ENCODE assay signal across 6 cellular contexts in genomic region chr15:40333922-40334492, GRCh38. TPM values are rescaled to one million over a fixed set of nuclear protein-coding genes. Genes with fewer than 3 reads are reported as not detected.
DNase-seq lines count a peak whose midpoint lies in the region; ATAC-seq and TF ChIP-seq lines count a peak whose summit lies in the region.

No MANE protein-coding gene starts in this region.

- no peaks in the 10 kb centered on the region for H3K27me3 ChIP-seq in H9 (ENCODE audit: insufficient read depth, low read length)

- H3K4me2 ChIP-seq in H9 (ENCODE audit: insufficient read depth, insufficient read length, low read length): no peak overlapping the region

- no peak overlapping the region for H3K27ac ChIP-seq in H9 (ENCODE audit: insufficient read length, low read depth, low read length)

- H3K36me3 Mint-ChIP-seq in activated CD8-positive, alpha-beta T cell treated with anti-CD3 and anti-CD28 coated beads, Interleukin-2, amount 10 ng/mL, durations not matched to agents 7 days and 5 days (ENCODE audit: low read depth): no peaks in the 10 kb centered on the region
- peaks cover 3 to 13% (median 7%) of the 10 kb centered on the region in 3 experiments; a peak in 6 of 7 replicates for H3K36me3 Mint-ChIP-seq in H9 (ENCODE audit: insufficient read depth in 1 of 3, low read depth in 3 of 3)

- H3K23me2 ChIP-seq in H9 (ENCODE audit: insufficient read length, low read depth, low read length, poor library complexity, severe bottlenecking): no peaks in the 10 kb centered on the region

- H3K4me3 Mint-ChIP-seq in activated CD8-positive, alpha-beta T cell treated with anti-CD3 and anti-CD28 coated beads, Interleukin-2, amount 10 ng/mL, durations not matched to agents 7 days and 5 days: no peak overlapping the region
- no peak overlapping the region for H3K4me3 Mint-ChIP-seq in H9

- H3K14ac ChIP-seq in H9 (ENCODE audit: insufficient read depth, low read length): no peak overlapping the region; the same call in 1 of the 2 replicates

- CTCF ChIA-PET in activated CD8-positive, alpha-beta T cell treated with anti-CD3 and anti-CD28 coated beads, Interleukin-2, amount 10 ng/mL, durations not matched to agents 7 days and 5 days (lab: Charles Lee): interaction anchor here (1.0 to 9.3 kb wide), 7 partner anchors 9 to 59 kb away, joined by 3 to 326 read pairs (median 6); partner anchors contain the start of genes DISP2, INAFM2 and PLCB2

- H3K4ac ChIP-seq in H9 (ENCODE audit: low read depth, low read length): no peak overlapping the region

- H3K79me2 ChIP-seq in H9 (ENCODE audit: insufficient read depth, low read length): no peaks in the 10 kb centered on the region

- no peaks in the 10 kb centered on the region for H3K4me1 ChIP-seq in H9 (ENCODE audit: insufficient read depth, low read length)

- H4K91ac ChIP-seq in H9 (ENCODE audit: insufficient read length, low read depth, low read length): no peak overlapping the region

- H3K27ac Mint-ChIP-seq in activated CD8-positive, alpha-beta T cell treated with anti-CD3 and anti-CD28 coated beads, Interleukin-2, amount 10 ng/mL, durations not matched to agents 7 days and 5 days: peak overlapping the region; percentile 71
- H3K27ac Mint-ChIP-seq in H9: no peak overlapping the region

- no peak overlapping the region for H2BK5ac ChIP-seq in H9 (ENCODE audit: insufficient read length, low read length)

- no peak overlapping the region for H2AFZ ChIP-seq in H9 (ENCODE audit: low read length)

- POLR2A ChIA-PET in activated CD8-positive, alpha-beta T cell treated with anti-CD3 and anti-CD28 coated beads, Interleukin-2, amount 10 ng/mL, durations not matched to agents 7 days and 5 days (lab: Charles Lee): interaction anchor here (0.6 to 3.8 kb wide), 2 partner anchors 27 to 717 kb away, joined by 4 to 13 read pairs; partner anchors contain the start of gene PLCB2

- no peaks in the 10 kb centered on the region for H3K27me3 Mint-ChIP-seq in activated CD8-positive, alpha-beta T cell treated with anti-CD3 and anti-CD28 coated beads, Interleukin-2, amount 10 ng/mL, durations not matched to agents 7 days and 5 days (ENCODE audit: low read depth)
- H3K27me3 Mint-ChIP-seq in H9 (ENCODE audit: low read depth): peaks cover 11% of the 10 kb centered on the region

- H3K79me1 ChIP-seq in H9 (ENCODE audit: insufficient read depth, low read depth, low read length, poor library complexity, severe bottlenecking): no peaks in the 10 kb centered on the region

- H3T11ph ChIP-seq in H9 (ENCODE audit: low read length): no peak overlapping the region

- no peak overlapping the region for H2AK5ac ChIP-seq in H9 (ENCODE audit: insufficient read length, low read length)

- no peak overlapping the region for H2BK20ac ChIP-seq in H9 (ENCODE audit: low read depth, low read length, poor library complexity, severe bottlenecking)

- H2BK120ac ChIP-seq in H9 (ENCODE audit: low read depth, low read length, poor library complexity, severe bottlenecking): no peak overlapping the region

- H3K4me1 Mint-ChIP-seq in activated CD8-positive, alpha-beta T cell treated with anti-CD3 and anti-CD28 coated beads, Interleukin-2, amount 10 ng/mL, durations not matched to agents 7 days and 5 days (ENCODE audit: low read depth): peaks cover 33% of the 10 kb centered on the region
- H3K4me1 Mint-ChIP-seq in H9: peaks cover 27 to 41% of the 10 kb centered on the region in 2 experiments

- H3K56ac ChIP-seq in H9 (ENCODE audit: insufficient read length, low read depth, low read length): no peak overlapping the region

- H4K5ac ChIP-seq in H9 (ENCODE audit: insufficient read length, low read depth, low read length): no peak overlapping the region

- WGBS in H9 (ENCODE audit: extremely low coverage, insufficient read length, low lambda C conversion rate): no CpG with 5 or more reads among the region's 12 CpGs

- no peaks in the 10 kb centered on the region for H3K9me3 ChIP-seq in H9 (ENCODE audit: control insufficient read depth, low read depth, low read length)

- no peaks in the 10 kb centered on the region for H4K20me1 ChIP-seq in H9 (ENCODE audit: control insufficient read depth, insufficient read depth, insufficient read length)

- H3K23ac ChIP-seq in H9 (ENCODE audit: insufficient read length, low read depth, low read length): no peak overlapping the region

- H3K18ac ChIP-seq in H9 (ENCODE audit: insufficient read length, low read depth, low read length): no peak overlapping the region

- no peak overlapping the region for H4K8ac ChIP-seq in H9 (replicated peaks; ENCODE audit: insufficient read length, low read depth, low read length)

- no peak overlapping the region for H2BK15ac ChIP-seq in H9 (ENCODE audit: low read depth, low read length)

- no peak overlapping the region for H2BK12ac ChIP-seq in H9 (ENCODE audit: insufficient read length, low read depth, low read length)

- no peaks in the 10 kb centered on the region for H3K9me3 Mint-ChIP-seq in activated CD8-positive, alpha-beta T cell treated with anti-CD3 and anti-CD28 coated beads, Interleukin-2, amount 10 ng/mL, durations not matched to agents 7 days and 5 days (ENCODE audit: insufficient read depth)
- peaks cover 0 to 4% of the 10 kb centered on the region in 2 experiments; a peak in 1 of 5 replicates for H3K9me3 Mint-ChIP-seq in H9

- DNase-seq in H4 (ENCODE audit: low spot score) (peak; percentile 44), left lobe of liver (ENCODE audit: low spot score) (no peak), ACHN (no peak), H9 (no peak)
- peak; percentile 35 for DNase-seq in activated CD8-positive, alpha-beta T cell treated with anti-CD3 and anti-CD28 coated beads, Interleukin-2, amount 10 ng/mL, durations not matched to agents 7 days and 5 days
- DNase-seq in activated effector memory CD4-positive, alpha-beta T cell treated with Interleukin-2 at 50 U/mL for 16 hours: no peak

- in situ Hi-C loops in ACHN (cut with HindIII; ENCODE audit: low pct_ligation_motif_present, low pct_unique_long_range_greater_than_20kb, low sequenced_read_pairs): no loop called here

- TF ChIP-seq CTCF in H9 (conservative IDR thresholded peaks at IDR 0.05): no peak

- no peak overlapping the region for H3K9ac ChIP-seq in H9 (ENCODE audit: extremely low read depth, insufficient read length, low read length)

- peak; percentile 32 for ATAC-seq in activated CD8-positive, alpha-beta T cell treated with anti-CD3 and anti-CD28 coated beads, Interleukin-2, amount 10 ng/mL, durations not matched to agents 7 days and 5 days
- ATAC-seq in left lobe of liver: peak; percentile 55

RNA-seq across cellular contexts. Expression of gene CCDC9B, which starts 6.7 kb away (rescaled TPM):
- 1.3 and 4.6 TPM in 2 replicates for total RNA-seq in H4 (2014; rRNA removed; shearing (Covaris generic))
- total RNA-seq in activated CD8-positive, alpha-beta T cell treated with anti-CD3 and anti-CD28 coated beads, Interleukin-2, amount 10 ng/mL, durations not matched to agents 7 days and 5 days: under 1 TPM; 0.76 to 0.84 TPM
- 16.6 TPM for total RNA-seq in left lobe of liver
- 0.48 and 0.50 TPM in 2 replicates for total RNA-seq in H9 (2021)

RNA-seq across cellular contexts. Expression of gene INAFM2, which starts 10.5 kb away (rescaled TPM):
- total RNA-seq in H4 (2014; rRNA removed; shearing (Covaris generic)): 13.0 and 15.7 TPM in 2 replicates
- 1 to 10 TPM; 8.7 to 9.4 TPM for total RNA-seq in activated CD8-positive, alpha-beta T cell treated with anti-CD3 and anti-CD28 coated beads, Interleukin-2, amount 10 ng/mL, durations not matched to agents 7 days and 5 days
- total RNA-seq in left lobe of liver (7.7 TPM), H9 (2021) (23.1 and 25.4 TPM in 2 replicates)

RNA-seq across cellular contexts. Expression of gene PHGR1, which starts 16.8 kb away (rescaled TPM):
- not detected in 2 replicates for total RNA-seq in H4 (2014; rRNA removed; shearing (Covaris generic))
- total RNA-seq in activated CD8-positive, alpha-beta T cell treated with anti-CD3 and anti-CD28 coated beads, Interleukin-2, amount 10 ng/mL, durations not matched to agents 7 days and 5 days: not detected
- total RNA-seq in left lobe of liver: not detected
- total RNA-seq in H9 (2021): not detected in 2 replicates

RNA-seq across cellular contexts. Expression of gene DISP2, which starts 24.0 kb away (rescaled TPM):
- total RNA-seq in H4 (2014; rRNA removed; shearing (Covaris generic)): 0.14 and 0.27 TPM in 2 replicates
- total RNA-seq in activated CD8-positive, alpha-beta T cell treated with anti-CD3 and anti-CD28 coated beads, Interleukin-2, amount 10 ng/mL, durations not matched to agents 7 days and 5 days: 1 to 10 TPM in 1 of 2 experiments, under 1 TPM in 1; 0.82 to 2.6 TPM
- 0.25 TPM for total RNA-seq in left lobe of liver
- total RNA-seq in H9 (2021): 0.59 and 1.3 TPM in 2 replicates

RNA-seq across cellular contexts. Expression of gene PLCB2, which starts 26.3 kb away (rescaled TPM):
- total RNA-seq in H4 (2014; rRNA removed; shearing (Covaris generic)): 1.6 and 2.4 TPM in 2 replicates
- 100 to 1,000 TPM; 133 to 160 TPM for total RNA-seq in activated CD8-positive, alpha-beta T cell treated with anti-CD3 and anti-CD28 coated beads, Interleukin-2, amount 10 ng/mL, durations not matched to agents 7 days and 5 days
- total RNA-seq in left lobe of liver (8.7 TPM), H9 (2021) (5.7 and 7.4 TPM in 2 replicates)

Comparison
In these comparisons a context has a peak if more than half of its experiments do, and no peak if none do; other contexts are left out.
1. DNase-seq: peak in H4 (single experiment) and activated CD8-positive, alpha-beta T cell treated with anti-CD3 and anti-CD28 coated beads, Interleukin-2, amount 10 ng/mL, durations not matched to agents 7 days and 5 days (single experiment); none in left lobe of liver (single experiment), ACHN (single experiment), H9 (single experiment) and activated effector memory CD4-positive, alpha-beta T cell treated with Interleukin-2 at 50 U/mL for 16 hours (single experiment).